ENCODE assay signal across 14 cellular contexts in genomic region chr13:27044837-27045570, GRCh38.
DNase-seq lines count a peak whose midpoint lies in the region; ATAC-seq, FAIRE-seq and TF ChIP-seq lines count a peak whose summit lies in the region.
"Had no signal": no experiment of that assay in that cellular context is flagged by ENCODE, and none has a peak within 500 bp of the region (broad histone marks: within the 10 kb centered on the region; RNA-seq: fewer than 3 reads in every experiment).

No MANE protein-coding gene starts in this region.

- H3K4me3 ChIP-seq in Panc1 (ENCODE audit: low read depth in 2 of 2, low read length in 2 of 2): no peak overlapping the region
- H3K4me3 ChIP-seq: hepatocyte, MG63, tibial artery had no signal

- H3K27me3 Mint-ChIP-seq in naive B cell (peaks cover 4 to 13% (median 8%) of the 10 kb centered on the region in 3 donors), H9 (ENCODE audit: low read depth) (no peaks in the 10 kb centered on the region)

- H3K4me1 ChIP-seq in Panc1 (ENCODE audit: control insufficient read depth, insufficient read depth, low read length) (peaks cover 28% of the 10 kb centered on the region), H9 (ENCODE audit: insufficient read depth, low read length) (no peaks in the 10 kb centered on the region; the same call in 1 of the 2 replicates)

- H3K27ac Mint-ChIP-seq in naive B cell (no peak overlapping the region), H9 (0 out of 7 replicates have a peak overlapping the region, but pooled peaks of 1 of the 3 experiments have one; percentile 17)

- no peak overlapping the region for H2AK5ac ChIP-seq in H9 (ENCODE audit: insufficient read length, low read length)

- no peak overlapping the region for H3K56ac ChIP-seq in H9 (ENCODE audit: insufficient read length, low read depth, low read length)

- no TSS peak for BruUV-seq in Panc1 (replicated peaks; lab: Mats Ljungman, UMichigan)

- H3K9me3 ChIP-seq in Panc1 (ENCODE audit: control insufficient read depth, insufficient read depth, low read depth, low read length) (no peaks in the 10 kb centered on the region), H9 (ENCODE audit: control insufficient read depth, low read depth, low read length) (no peaks in the 10 kb centered on the region)
- H3K9me3 ChIP-seq: MG63, tibial artery had no signal

- ATAC-seq in HG02610 (IDR thresholded peaks at IDR 0.05; ENCODE audit: unreplicated experiment): peak; percentile 68
- no peak for ATAC-seq in Panc1
- ATAC-seq in naive B cell (ENCODE audit: low read depth in 2 of 2): peak; percentile 55 to 82

- H3K14ac ChIP-seq in H9 (ENCODE audit: insufficient read depth, low read length): no peak overlapping the region

- H3K4me3 Mint-ChIP-seq in naive B cell (peak overlapping the region in 2 of 8 donors; percentile 28 to 59), H9 (no peak overlapping the region)

- no peaks in the 10 kb centered on the region for H4K20me1 ChIP-seq in H9 (ENCODE audit: control insufficient read depth, insufficient read depth, insufficient read length)

- no peak overlapping the region for H3K4me2 ChIP-seq in H9 (ENCODE audit: insufficient read depth, insufficient read length, low read length)
- H3K4me2 ChIP-seq: hepatocyte had no signal

- no peak overlapping the region for H2BK15ac ChIP-seq in H9 (ENCODE audit: low read depth, low read length)

- CTCF ChIA-PET in Panc1 (lab: Charles Lee): no interaction called here

- H3K9ac ChIP-seq in H9 (ENCODE audit: extremely low read depth, insufficient read length, low read length): no peak overlapping the region

- H3K79me1 ChIP-seq in H9 (ENCODE audit: insufficient read depth, low read depth, low read length, poor library complexity, severe bottlenecking): no peaks in the 10 kb centered on the region

- no peak overlapping the region for H3K18ac ChIP-seq in H9 (ENCODE audit: insufficient read length, low read depth, low read length)

- H4K8ac ChIP-seq in H9 (replicated peaks; ENCODE audit: insufficient read length, low read depth, low read length): no peak overlapping the region

- DNase-seq in GM18507 (ENCODE audit: extremely low spot score, insufficient read length, low read depth): no peak
- DNase-seq in Panc1 (ENCODE audit: low read depth, low spot score): no peak
- DNase-seq in naive B cell: no peak
- DNase-seq in T-helper 9 cell: no peak
- DNase-seq in ureter (ENCODE audit: low spot score): no peak
- DNase-seq in H9: no peak
- DNase-seq in AG20443 (ENCODE audit: low spot score): no peak
- DNase-seq: GDM1, MG63, tibial artery had no signal

- POLR2A ChIA-PET in Panc1 (lab: Charles Lee): no interaction called here

- H3K27me3 ChIP-seq in Panc1 (ENCODE audit: control insufficient read depth, insufficient read depth, low read length) (no peaks in the 10 kb centered on the region), H9 (ENCODE audit: insufficient read depth, low read length) (no peaks in the 10 kb centered on the region)
- H3K27me3 ChIP-seq: hepatocyte, MG63, tibial artery had no signal

- no peaks in the 10 kb centered on the region for H3K79me2 ChIP-seq in H9 (ENCODE audit: insufficient read depth, low read length)
- H3K79me2 ChIP-seq: hepatocyte had no signal

- H2BK12ac ChIP-seq in H9 (ENCODE audit: insufficient read length, low read depth, low read length): no peak overlapping the region

- H3K36me3 ChIP-seq in Panc1 (ENCODE audit: control insufficient read depth, insufficient read depth, low read length): no peaks in the 10 kb centered on the region
- H3K36me3 ChIP-seq: MG63 had no signal

- no CpG with 5 or more reads among the region's 15 CpGs for WGBS in H9 (ENCODE audit: extremely low coverage, insufficient read length, low lambda C conversion rate)

- no peak overlapping the region for H4K91ac ChIP-seq in H9 (ENCODE audit: insufficient read length, low read depth, low read length)

- no peak overlapping the region for H2AFZ ChIP-seq in H9 (ENCODE audit: low read length)
- H2AFZ ChIP-seq: hepatocyte had no signal

- in situ Hi-C loops in Panc1 (cut with HindIII; ENCODE audit: low pct_unique_long_range_greater_than_20kb, low sequenced_read_pairs): no loop called here

- H2BK20ac ChIP-seq in H9 (ENCODE audit: low read depth, low read length, poor library complexity, severe bottlenecking): no peak overlapping the region

- TF ChIP-seq CTCF in Panc1 (IDR thresholded peaks at IDR 0.05) (no peak), H9 (conservative IDR thresholded peaks at IDR 0.05) (no peak)

- no peak overlapping the region for H4K5ac ChIP-seq in H9 (ENCODE audit: insufficient read length, low read depth, low read length)

- no peak overlapping the region for H3K23ac ChIP-seq in H9 (ENCODE audit: insufficient read length, low read depth, low read length)

- peaks cover 11 to 18% (median 17%) of the 10 kb centered on the region in 3 donors for H3K4me1 Mint-ChIP-seq in naive B cell
- H3K4me1 Mint-ChIP-seq in H9: peaks cover 17 to 25% of the 10 kb centered on the region in 2 experiments

- intact Hi-C loops in Panc1 (cut with micrococcal nuclease; ENCODE audit: unreplicated experiment): loop anchor here (10.0 kb wide), 1 partner anchor 60 kb away; no protein-coding TSS in a partner anchor

- H3K27ac ChIP-seq in Panc1 (ENCODE audit: low read length) (peak overlapping the region; percentile 98), H9 (ENCODE audit: insufficient read length, low read depth, low read length) (no peak overlapping the region)
- H3K27ac ChIP-seq: hepatocyte, tibial artery had no signal

- H3K36me3 Mint-ChIP-seq in naive B cell (peaks cover 0 to 6% of the 10 kb centered on the region in 2 donors), H9 (ENCODE audit: insufficient read depth in 1 of 3, low read depth in 3 of 3) (no peaks in the 10 kb centered on the region)

- H3K9me3 Mint-ChIP-seq in naive B cell: no peaks in the 10 kb centered on the region
- H3K9me3 Mint-ChIP-seq in H9: no peaks in the 10 kb centered on the region; a peak in 1 of 5 replicates

- no peak overlapping the region for H2BK120ac ChIP-seq in H9 (ENCODE audit: low read depth, low read length, poor library complexity, severe bottlenecking)

- no peak overlapping the region for H3K4ac ChIP-seq in H9 (ENCODE audit: low read depth, low read length)

- H3T11ph ChIP-seq in H9 (ENCODE audit: low read length): no peak overlapping the region

- no peaks in the 10 kb centered on the region for H3K23me2 ChIP-seq in H9 (ENCODE audit: insufficient read length, low read depth, low read length, poor library complexity, severe bottlenecking)

- peak; percentile 79 for FAIRE-seq in GM18507 (lab: Jason Lieb, UNC)
- FAIRE-seq: colon, RCC 7860 had no signal

- H2BK5ac ChIP-seq in H9 (ENCODE audit: insufficient read length, low read length): no peak overlapping the region
